21 cellular contexts compared by ENCODE assay signal in the genomic region with DNA sequence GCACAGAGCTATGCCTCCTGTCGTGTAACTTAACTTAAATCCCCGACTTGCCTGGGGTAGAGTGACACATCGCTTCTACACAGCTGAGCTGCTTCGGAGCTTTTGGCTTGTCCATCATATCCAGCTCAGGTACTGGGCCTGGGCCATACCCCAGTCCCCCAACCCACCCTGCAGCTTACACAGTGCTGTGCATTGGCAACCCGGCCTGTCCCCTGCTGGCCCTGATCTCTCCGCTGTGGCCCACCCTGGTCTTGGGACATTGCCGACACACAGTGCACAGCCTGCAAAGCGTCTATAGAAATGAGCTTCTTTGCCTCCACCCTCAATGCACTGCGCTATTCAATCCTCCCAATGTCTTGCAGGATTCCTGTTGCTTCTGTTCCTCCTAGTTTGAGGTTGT.
DNase-seq lines count a peak whose midpoint lies in the region; ATAC-seq and TF ChIP-seq lines count a peak whose summit lies in the region.
"Had no signal": no experiment of that assay in that cellular context is flagged by ENCODE, and none has a peak within 500 bp of the region (broad histone marks: within the 10 kb centered on the region; RNA-seq: fewer than 3 reads in every experiment).

No MANE protein-coding gene starts in this region.

- H3K9me3 Mint-ChIP-seq in natural killer cell treated with Interleukin-12 subunit alpha and Interleukin-12 subunit beta and Interleukin-15 and Interleukin-18, amount 100 ng/mL, for 72 hours = no peaks in the 10 kb centered on the region
- H3K9me3 Mint-ChIP-seq in stimulated activated effector memory CD8-positive, alpha-beta T cell treated with anti-CD3 and anti-CD28 coated beads, Interleukin-12 subunit alpha, Interleukin-12 subunit beta, amount 100 ng/mL, for 72 hours = peaks cover 5% of the 10 kb centered on the region
- H3K9me3 Mint-ChIP-seq: CD8-positive, alpha-beta memory T cell had no signal

- no peak for TF ChIP-seq CTCF in GM10248 (IDR thresholded peaks at IDR 0.05; ENCODE audit: control extremely low read depth, extremely low read depth, low read depth, missing control alignments)

- H3K4me3 Mint-ChIP-seq in natural killer cell treated with Interleukin-12 subunit alpha and Interleukin-12 subunit beta and Interleukin-15 and Interleukin-18, amount 100 ng/mL, for 72 hours = no peak overlapping the region
- no peak overlapping the region for H3K4me3 Mint-ChIP-seq in stimulated activated effector memory CD8-positive, alpha-beta T cell treated with anti-CD3 and anti-CD28 coated beads, Interleukin-12 subunit alpha, Interleukin-12 subunit beta, amount 100 ng/mL, for 72 hours
- H3K4me3 Mint-ChIP-seq: CD14-positive monocyte; CD4-positive, alpha-beta memory T cell; CD4-positive, CD25-positive, alpha-beta regulatory T cell; CD8-positive, alpha-beta memory T cell had no signal

- POLR2A ChIA-PET in GM10248 (lab: Yijun Ruan, JAX) = no interaction called here

- ATAC-seq in natural killer cell treated with Interleukin-12 subunit alpha and Interleukin-12 subunit beta and Interleukin-15 and Interleukin-18, amount 100 ng/mL, for 72 hours = peak; percentile 31 to 54
- ATAC-seq in stimulated activated effector memory CD8-positive, alpha-beta T cell treated with anti-CD3 and anti-CD28 coated beads, Interleukin-12 subunit alpha, Interleukin-12 subunit beta, amount 100 ng/mL, for 72 hours = peak; percentile 32
- no peak for ATAC-seq in HG03280 (IDR thresholded peaks at IDR 0.05; ENCODE audit: unreplicated experiment)

- CTCF ChIA-PET in GM10248 (lab: Yijun Ruan, JAX) = interaction anchor here (1.9 kb wide), 1 partner anchor 8 kb away, joined by 4 read pairs; no protein-coding TSS in a partner anchor

- H3K36me3 Mint-ChIP-seq in natural killer cell treated with Interleukin-12 subunit alpha and Interleukin-12 subunit beta and Interleukin-15 and Interleukin-18, amount 100 ng/mL, for 72 hours = no peaks in the 10 kb centered on the region
- H3K36me3 Mint-ChIP-seq in stimulated activated effector memory CD8-positive, alpha-beta T cell treated with anti-CD3 and anti-CD28 coated beads, Interleukin-12 subunit alpha, Interleukin-12 subunit beta, amount 100 ng/mL, for 72 hours = no peaks in the 10 kb centered on the region
- H3K36me3 Mint-ChIP-seq: CD14-positive monocyte; CD4-positive, alpha-beta memory T cell; CD4-positive, CD25-positive, alpha-beta regulatory T cell; CD8-positive, alpha-beta memory T cell had no signal

- peaks cover 7 to 19% of the 10 kb centered on the region in 2 donors for H3K27me3 Mint-ChIP-seq in natural killer cell treated with Interleukin-12 subunit alpha and Interleukin-12 subunit beta and Interleukin-15 and Interleukin-18, amount 100 ng/mL, for 72 hours
- H3K27me3 Mint-ChIP-seq: CD4-positive, alpha-beta memory T cell; CD4-positive, CD25-positive, alpha-beta regulatory T cell had no signal

- no peaks in the 10 kb centered on the region for H3K4me1 Mint-ChIP-seq in natural killer cell treated with Interleukin-12 subunit alpha and Interleukin-12 subunit beta and Interleukin-15 and Interleukin-18, amount 100 ng/mL, for 72 hours (ENCODE audit: low read depth in 2 of 2)
- H3K4me1 Mint-ChIP-seq in stimulated activated effector memory CD8-positive, alpha-beta T cell treated with anti-CD3 and anti-CD28 coated beads, Interleukin-12 subunit alpha, Interleukin-12 subunit beta, amount 100 ng/mL, for 72 hours = no peaks in the 10 kb centered on the region
- H3K4me1 Mint-ChIP-seq: CD14-positive monocyte; CD4-positive, alpha-beta memory T cell; CD4-positive, CD25-positive, alpha-beta regulatory T cell; CD8-positive, alpha-beta memory T cell had no signal

- no peak overlapping the region for H3K27ac Mint-ChIP-seq in natural killer cell treated with Interleukin-12 subunit alpha and Interleukin-12 subunit beta and Interleukin-15 and Interleukin-18, amount 100 ng/mL, for 72 hours
- H3K27ac Mint-ChIP-seq in stimulated activated effector memory CD8-positive, alpha-beta T cell treated with anti-CD3 and anti-CD28 coated beads, Interleukin-12 subunit alpha, Interleukin-12 subunit beta, amount 100 ng/mL, for 72 hours = no peak overlapping the region
- H3K27ac Mint-ChIP-seq: CD14-positive monocyte; CD4-positive, alpha-beta memory T cell; CD4-positive, CD25-positive, alpha-beta regulatory T cell; CD8-positive, alpha-beta memory T cell had no signal

- DNase-seq in islet precursor cell = peak; percentile 46
- DNase-seq in natural killer cell treated with Interleukin-12 subunit alpha and Interleukin-12 subunit beta and Interleukin-15 and Interleukin-18, amount 100 ng/mL, for 72 hours (ENCODE audit: low spot score) = no peak
- no peak for DNase-seq in stimulated activated effector memory CD8-positive, alpha-beta T cell treated with anti-CD3 and anti-CD28 coated beads, Interleukin-12 subunit alpha, Interleukin-12 subunit beta, amount 100 ng/mL, for 72 hours (ENCODE audit: low spot score in 2 of 2)
- no peak for DNase-seq in SHP77 (lab: John Stamatoyannopoulos, UW)
- no peak for DNase-seq in GM10248 (ENCODE audit: extremely low spot score)
- DNase-seq: 8988T; ACHN; BE2C; C1 segment of cervical spinal cord; CD4-positive, alpha-beta memory T cell; CD4-positive, CD25-positive, alpha-beta regulatory T cell; CD8-positive, alpha-beta memory T cell; COR-L47; DMS 273 treated with DMSO at 0.1 percent for 48 hours; DMS153; DMS79; DND-41; EL; GDM1 had no signal
